In genomic region chr17:83151442-83152220, GRCh38 we compare ENCODE assay signal across 13 cellular contexts.
DNase-seq lines count a peak whose midpoint lies in the region; ATAC-seq and TF ChIP-seq lines count a peak whose summit lies in the region.
"Had no signal": no experiment of that assay in that cellular context is flagged by ENCODE, and none has a peak within 500 bp of the region (broad histone marks: within the 10 kb centered on the region; RNA-seq: fewer than 3 reads in every experiment).

No MANE protein-coding gene starts in this region.

- 59 to 73% methylated on average over 32 of the region's 32 CpGs for WGBS in sigmoid colon, 2 donors

- no peak overlapping the region; the same call in 2 of the 3 replicates for H3K4me3 Mint-ChIP-seq in GM23338
- H3K4me3 Mint-ChIP-seq: CD8-positive, alpha-beta memory T cell had no signal

- H3K9me2 ChIP-seq in GM23338 (ENCODE audit: insufficient read depth) = no peaks in the 10 kb centered on the region

- H3K27me3 ChIP-seq in GM23338 (ENCODE audit: insufficient read depth) (no peaks in the 10 kb centered on the region), breast epithelium (no peaks in the 10 kb centered on the region), sigmoid colon (peaks cover 0 to 2% (median 0%) of the 10 kb centered on the region in 3 donors)
- H3K27me3 ChIP-seq: ascending aorta, transverse colon had no signal

- TF ChIP-seq POLR2A in breast epithelium (IDR thresholded peaks at IDR 0.05) (no peak), sigmoid colon (IDR thresholded peaks at IDR 0.05) (no peak)

- H3K4me1 ChIP-seq in GM23338 (ENCODE audit: insufficient read depth) (peaks cover 8% of the 10 kb centered on the region; the same call in 1 of the 2 replicates), breast epithelium (no peaks in the 10 kb centered on the region), sigmoid colon (peaks cover 0 to 13% (median 12%) of the 10 kb centered on the region in 4 donors)
- H3K4me1 ChIP-seq: ascending aorta, parathyroid adenoma had no signal

- peaks cover 7% of the 10 kb centered on the region for H3K27me3 Mint-ChIP-seq in GM23338 (ENCODE audit: insufficient read depth, low read depth, poor library complexity)

- no peaks in the 10 kb centered on the region for H3K79me2 ChIP-seq in GM23338 (replicated peaks; ENCODE audit: insufficient read depth)
- H3K79me2 ChIP-seq: parathyroid adenoma had no signal

- peak overlapping the region; percentile 9; the same call in 1 of the 2 replicates for H3K27ac Mint-ChIP-seq in GM23338

- H3K36me3 ChIP-seq in GM23338 (ENCODE audit: insufficient read depth) (no peaks in the 10 kb centered on the region), breast epithelium (no peaks in the 10 kb centered on the region), sigmoid colon (no peaks in the 10 kb centered on the region)
- H3K36me3 ChIP-seq: ascending aorta, transverse colon had no signal

- no peak overlapping the region for H3K27ac ChIP-seq in GM23338 (ENCODE audit: low read depth)
- H3K27ac ChIP-seq in breast epithelium = no peak overlapping the region
- peak overlapping the region in 1 of 4 donors; percentile 5 for H3K27ac ChIP-seq in sigmoid colon
- H3K27ac ChIP-seq: ascending aorta, parathyroid adenoma had no signal

- H3K4me1 Mint-ChIP-seq in GM23338 = peaks cover 23% of the 10 kb centered on the region

- peak; percentile 69 for DNase-seq in GM23338 (ENCODE audit: low spot score)
- peak; percentile 14 to 56 for DNase-seq in breast epithelium (ENCODE audit: low spot score in 2 of 2)
- DNase-seq in islet precursor cell = peak; percentile 80
- peak; percentile 63 for DNase-seq in sigmoid colon
- no peak for DNase-seq in stimulated activated CD4-positive, alpha-beta T cell treated with anti-CD3 and anti-CD28 coated beads, Interleukin-12 subunit alpha, Interleukin-12 subunit beta, amount 100 ng/mL, for 4 hours
- DNase-seq in omental fat pad (ENCODE audit: low spot score) = no peak
- DNase-seq in RPMI8226 = no peak
- DNase-seq: CD8-positive, alpha-beta memory T cell; NCI-H2081; transverse colon had no signal

- no peaks in the 10 kb centered on the region for H3K9me3 ChIP-seq in breast epithelium
- H3K9me3 ChIP-seq in sigmoid colon = no peaks in the 10 kb centered on the region
- H3K9me3 ChIP-seq: ascending aorta, transverse colon had no signal

- no peak for TF ChIP-seq EP300 in sigmoid colon (IDR thresholded peaks at IDR 0.05)

- H3K9me3 Mint-ChIP-seq in GM23338 = peaks cover 3% of the 10 kb centered on the region; the same call in 2 of the 3 replicates

- TF ChIP-seq CTCF in GM23338 (conservative IDR thresholded peaks at IDR 0.05; ENCODE audit: low read depth in 2 of 2) (no peak), breast epithelium (IDR thresholded peaks at IDR 0.05) (no peak), sigmoid colon (IDR thresholded peaks at IDR 0.05) (no peak), omental fat pad (IDR thresholded peaks at IDR 0.05) (no peak)

- peak; percentile 69 for ATAC-seq in GM23338
- no peak for ATAC-seq in omental fat pad (ENCODE audit: low FRiP score)
- ATAC-seq in GM21825 (IDR thresholded peaks at IDR 0.05; ENCODE audit: unreplicated experiment) = no peak

- H3K36me3 Mint-ChIP-seq in GM23338 (ENCODE audit: low read depth) = no peaks in the 10 kb centered on the region; the same call in 2 of the 3 replicates
- H3K36me3 Mint-ChIP-seq: CD8-positive, alpha-beta memory T cell had no signal

- intact Hi-C loops in breast epithelium (cut with DNase I; ENCODE audit: low total_unique reads) (no loop called here), sigmoid colon (cut with DNase I) (no loop called here)

- no peak overlapping the region for H3K4me2 ChIP-seq in GM23338

- H2AFZ ChIP-seq in GM23338 = peak overlapping the region; percentile 69; the same call in 1 of the 2 replicates
- H2AFZ ChIP-seq: parathyroid adenoma had no signal

- no peaks in the 10 kb centered on the region for H3F3A ChIP-seq in GM23338 (replicated peaks; ENCODE audit: low read depth)

- H3K4me3 ChIP-seq in GM23338 = no peak overlapping the region
- H3K4me3 ChIP-seq in breast epithelium = no peak overlapping the region
- H3K4me3 ChIP-seq in sigmoid colon = peak overlapping the region in 1 of 4 donors; percentile 6
- H3K4me3 ChIP-seq: ascending aorta, transverse colon had no signal

- no peaks in the 10 kb centered on the region for H4K20me1 ChIP-seq in GM23338 (replicated peaks; ENCODE audit: insufficient read depth)

TF ChIP-seq in GM23338, 12 proteins besides CTCF, POLR2A, EP300 and RAD21 (continues in another document):
- no peak for TF ChIP-seq EZH2phosphoT487 (IDR thresholded peaks at IDR 0.05; ENCODE audit: unreplicated experiment)
- no peak for TF ChIP-seq POLR2AphosphoS5 (IDR thresholded peaks at IDR 0.05; ENCODE audit: low read depth)
- no peak for TF ChIP-seq ZNF114 (CRISPR knock-in tag; IDR thresholded peaks at IDR 0.05)
- no peak for TF ChIP-seq STAT1 (IDR thresholded peaks at IDR 0.05; ENCODE audit: unreplicated experiment)
- no peak for TF ChIP-seq NANOG (IDR thresholded peaks at IDR 0.05; ENCODE audit: borderline replicate concordance)
- TF ChIP-seq JUNB (IDR thresholded peaks at IDR 0.05; ENCODE audit: unreplicated experiment) = no peak
- TF ChIP-seq CREB1 (CRISPR knock-in tag; IDR thresholded peaks at IDR 0.05; ENCODE audit: low read depth) = no peak
- TF ChIP-seq ZNF462 (CRISPR knock-in tag; IDR thresholded peaks at IDR 0.05) = no peak

Comparison
In these comparisons a context has a peak if more than half of its experiments do, and no peak if none do; other contexts are left out.
1. DNase-seq: peak in GM23338 (single experiment), breast epithelium (2 of 2), islet precursor cell (single experiment) and sigmoid colon (single experiment); none in stimulated activated CD4-positive, alpha-beta T cell treated with anti-CD3 and anti-CD28 coated beads, Interleukin-12 subunit alpha, Interleukin-12 subunit beta, amount 100 ng/mL, for 4 hours (single experiment), omental fat pad (single experiment) and RPMI8226 (single experiment).